Comparison of ENCODE assay signal across 8 cellular contexts in the genomic region with DNA sequence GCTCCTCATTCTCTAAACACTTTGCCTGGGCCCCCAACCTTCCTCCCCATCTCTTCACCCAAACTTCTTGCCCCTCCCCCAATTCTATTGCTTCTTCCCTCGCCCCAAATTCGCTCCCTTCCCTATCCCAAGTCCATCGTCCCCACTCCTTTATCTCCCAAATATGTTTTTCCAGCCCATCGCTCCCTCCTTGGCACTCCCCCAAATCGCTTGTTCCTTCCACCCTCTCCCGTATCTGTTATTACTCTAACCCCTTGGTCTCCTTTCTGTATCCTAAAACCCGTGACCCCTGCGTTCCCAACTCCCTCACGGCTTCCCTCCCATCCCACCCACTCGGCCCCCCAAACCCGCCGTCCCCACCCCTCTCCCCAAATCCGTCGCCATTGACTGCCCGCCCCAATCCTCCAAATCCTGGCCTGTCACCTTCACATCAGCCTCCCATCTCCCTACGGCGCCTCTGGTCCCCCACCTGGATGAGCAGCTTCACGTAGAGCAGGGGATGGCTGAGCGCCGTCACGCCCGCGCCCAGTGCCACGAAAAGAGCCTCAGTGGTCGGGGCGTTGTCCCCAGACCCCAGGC. TPM values are rescaled to one million over a fixed set of nuclear protein-coding genes. Genes with fewer than 3 reads are reported as not detected.
DNase-seq lines count a peak whose midpoint lies in the region; ATAC-seq, FAIRE-seq and TF ChIP-seq lines count a peak whose summit lies in the region.

No MANE protein-coding gene starts in this region.

- RAD21 ChIA-PET in GM12878 (lab: Charles Lee; ENCODE audit: unreplicated experiment): interaction anchor here (0.7 to 3.7 kb wide), 9 partner anchors 8 to 580 kb away, joined by 3 to 42 read pairs (median 4); a partner anchor contains a TSS

- POLR2A ChIA-PET in GM12878 (lab: Charles Lee): interaction anchor here (1.0 to 4.9 kb wide), 9 partner anchors 16 to 272 kb away, joined by 3 to 74 read pairs (median 6); a partner anchor contains a TSS

- intact Hi-C loops in GM12878 (cut with micrococcal nuclease; ENCODE audit: unreplicated experiment): no loop called here

- peaks cover 4 to 32% (median 23%) of the 10 kb centered on the region in 4 donors for H3K4me1 Mint-ChIP-seq in CD4-positive, CD25-positive, alpha-beta regulatory T cell
- H3K4me1 Mint-ChIP-seq in type B pancreatic cell (ENCODE audit: unreplicated experiment): peaks cover 26% of the 10 kb centered on the region

- no peak overlapping the region for H3K27ac Mint-ChIP-seq in CD4-positive, CD25-positive, alpha-beta regulatory T cell
- no peak overlapping the region for H3K27ac Mint-ChIP-seq in type B pancreatic cell

- no TSS peak for BruUV-seq in GM12878 (replicated peaks; lab: Mats Ljungman, UMichigan)

- TF ChIP-seq CTCF in GM12878 (IDR thresholded peaks at IDR 0.05 in 2 of 3, conservative IDR thresholded peaks at IDR 0.05 in 1 of 3; ENCODE audit: control insufficient read depth in 2 of 3, extremely low read depth in 1 of 3, insufficient read depth in 1 of 3, low read depth in 3 of 3, low read length in 3 of 3) (no peak), type B pancreatic cell (conservative IDR thresholded peaks at IDR 0.05) (no peak)

- H3K36me3 ChIP-seq in CD4-positive, CD25-positive, alpha-beta regulatory T cell (ENCODE audit: control insufficient read depth, insufficient read depth, low read length): peaks cover 15% of the 10 kb centered on the region
- peaks cover 2 to 8% of the 10 kb centered on the region in 2 experiments; a peak in 3 of 4 replicates for H3K36me3 ChIP-seq in GM12878 (ENCODE audit: control insufficient read depth in 2 of 2, insufficient read depth in 2 of 2, low read length in 1 of 2)
- no peaks in the 10 kb centered on the region for H3K36me3 ChIP-seq in mucosa of stomach (ENCODE audit: control insufficient read depth, insufficient read depth, low read length)

- H3K27me3 Mint-ChIP-seq in CD4-positive, CD25-positive, alpha-beta regulatory T cell: peaks cover 17% of the 10 kb centered on the region
- no peaks in the 10 kb centered on the region for H3K27me3 Mint-ChIP-seq in type B pancreatic cell

- H3K9ac ChIP-seq in GM12878 (ENCODE audit: control insufficient read depth, insufficient read depth, low read length) (peak overlapping the region; percentile 94), mucosa of stomach (ENCODE audit: low read length) (peak overlapping the region; percentile 97)

- peaks cover 56% of the 10 kb centered on the region for H3K79me2 ChIP-seq in GM12878 (ENCODE audit: control insufficient read depth, insufficient read depth, low read length)

- peak; percentile 1 to 2 for ATAC-seq in CD4-positive, CD25-positive, alpha-beta regulatory T cell (ENCODE audit: low read depth in 2 of 2)
- ATAC-seq in HG02610 (IDR thresholded peaks at IDR 0.05; ENCODE audit: unreplicated experiment) (peak; percentile 19), GM12878 (peak; percentile 15)

- H3K9me3 ChIP-seq in CD4-positive, CD25-positive, alpha-beta regulatory T cell (ENCODE audit: control insufficient read depth in 2 of 2, low read length in 2 of 2): no peaks in the 10 kb centered on the region
- H3K9me3 ChIP-seq in GM12878 (replicated peaks; ENCODE audit: control insufficient read depth, insufficient read depth, low read length): no peaks in the 10 kb centered on the region
- no peaks in the 10 kb centered on the region for H3K9me3 ChIP-seq in mucosa of stomach (ENCODE audit: control insufficient read depth, low read length)

- peak overlapping the region; percentile 70 for H2AFZ ChIP-seq in GM12878 (ENCODE audit: control insufficient read depth, low read depth, low read length)

- H3K4me2 ChIP-seq in GM12878 (ENCODE audit: control insufficient read depth, insufficient read depth): peak overlapping the region; percentile 85

- CTCF ChIA-PET in GM12878 (lab: Yijun Ruan, JAX): interaction anchor here (0.6 to 1.4 kb wide), 10 partner anchors 11 to 399 kb away, joined by 3 to 10 read pairs (median 4); a partner anchor contains a TSS

- in situ Hi-C loops in GM12878 (cut with MboI): no loop called here

- TF ChIP-seq EP300 in GM12878 (IDR thresholded peaks at IDR 0.05; ENCODE audit: borderline replicate concordance in 1 of 2, control insufficient read depth in 1 of 2, low read depth in 2 of 2, low read length in 2 of 2): no peak

- peaks cover 0 to 1% (median 0%) of the 10 kb centered on the region in 7 donors for H3K9me3 Mint-ChIP-seq in CD4-positive, CD25-positive, alpha-beta regulatory T cell
- peaks cover 3% of the 10 kb centered on the region for H3K9me3 Mint-ChIP-seq in type B pancreatic cell

- 0% methylated on average over 14 of the region's 26 CpGs for WGBS in GM12878 (ENCODE audit: insufficient coverage, insufficient replicate concordance, low lambda C conversion rate, missing lambda C conversion rate)

- no peak for FAIRE-seq in GM12878 (lab: Jason Lieb, UNC)
- FAIRE-seq in RCC 7860 (lab: Jason Lieb, UNC): no peak
- FAIRE-seq in GM12892 (lab: Jason Lieb, UNC): no peak

- H3K36me3 Mint-ChIP-seq in CD4-positive, CD25-positive, alpha-beta regulatory T cell: peaks cover 12% of the 10 kb centered on the region
- peaks cover 6% of the 10 kb centered on the region for H3K36me3 Mint-ChIP-seq in type B pancreatic cell

- peak overlapping the region; percentile 90 for H3K4me3 ChIP-seq in CD4-positive, CD25-positive, alpha-beta regulatory T cell (ENCODE audit: low read depth, low read length)
- H3K4me3 ChIP-seq in GM12878: peak overlapping the region; percentile 93
- peak overlapping the region; percentile 37 for H3K4me3 ChIP-seq in mucosa of stomach (ENCODE audit: low read length)

- TF ChIP-seq POLR2A in GM12878 (IDR thresholded peaks at IDR 0.05; ENCODE audit: low read depth, low read length) (no peak), GM12892 (IDR thresholded peaks at IDR 0.05; ENCODE audit: low read depth, low read length) (no peak)

- H3K4me1 ChIP-seq in CD4-positive, CD25-positive, alpha-beta regulatory T cell (ENCODE audit: control insufficient read depth, insufficient read depth, low read length, poor library complexity, severe bottlenecking): peaks cover 50% of the 10 kb centered on the region
- peaks cover 9% of the 10 kb centered on the region for H3K4me1 ChIP-seq in GM12878 (ENCODE audit: control insufficient read depth, insufficient read depth, low read length)
- H3K4me1 ChIP-seq in mucosa of stomach (ENCODE audit: control insufficient read depth, insufficient read depth, low read length): peaks cover 21% of the 10 kb centered on the region

- H4K20me1 ChIP-seq in GM12878 (ENCODE audit: control insufficient read depth, insufficient read depth): peaks cover 6% of the 10 kb centered on the region

- no peaks in the 10 kb centered on the region for H3K27me3 ChIP-seq in CD4-positive, CD25-positive, alpha-beta regulatory T cell (ENCODE audit: control insufficient read depth, insufficient read depth, low read length)
- H3K27me3 ChIP-seq in GM12878 (replicated peaks in 1 of 2; ENCODE audit: control insufficient read depth in 2 of 2, insufficient read depth in 2 of 2, low read length in 1 of 2) (no peaks in the 10 kb centered on the region; a peak in 1 of 4 replicates), mucosa of stomach (ENCODE audit: control insufficient read depth, insufficient read depth, low read length) (no peaks in the 10 kb centered on the region)

- peak overlapping the region; percentile 79 for H3K27ac ChIP-seq in CD4-positive, CD25-positive, alpha-beta regulatory T cell (ENCODE audit: insufficient read depth, low read length, poor library complexity, severe bottlenecking)
- peak overlapping the region; percentile 90 for H3K27ac ChIP-seq in GM12878 (ENCODE audit: control insufficient read depth, insufficient read depth)

- no peak for TF ChIP-seq RAD21 in GM12878 (IDR thresholded peaks at IDR 0.05; ENCODE audit: insufficient read depth, low read depth, low read length)

- SMC1A ChIA-PET in GM12878 (lab: Charles Lee; ENCODE audit: uncharacterized antibody, unreplicated experiment): interaction anchor here (0.8 to 5.0 kb wide), 6 partner anchors 14 to 100 kb away, joined by 3 to 32 read pairs (median 4); a partner anchor contains a TSS

- peak in 1 of 3 donors; percentile 11 for DNase-seq in CD4-positive, CD25-positive, alpha-beta regulatory T cell
- DNase-seq in GM12878 (ENCODE audit: low read depth, low spot score) (no peak), RCC 7860 (ENCODE audit: low spot score) (no peak), type B pancreatic cell (ENCODE audit: extremely low spot score, unreplicated experiment) (no peak), GM12892 (ENCODE audit: insufficient read length) (no peak), iPS-NIHi7 (ENCODE audit: extremely low spot score) (no peak)

- no peak overlapping the region for H3K4me3 Mint-ChIP-seq in CD4-positive, CD25-positive, alpha-beta regulatory T cell
- no peak overlapping the region for H3K4me3 Mint-ChIP-seq in type B pancreatic cell

RNA-seq across cellular contexts. Expression of a gene that starts 0.5 kb away (rescaled TPM):
- total RNA-seq in CD4-positive, CD25-positive, alpha-beta regulatory T cell: 220 TPM
- 10 to 100 TPM; 83.9 to 95.8 (median 89.5) TPM for polyA plus RNA-seq in CD4-positive, CD25-positive, alpha-beta regulatory T cell
- 205 and 215 TPM in 2 replicates for total RNA-seq in GM12878 (2013; cell fraction: nucleolus; rRNA removed)
- 104 and 114 TPM in 2 replicates for total RNA-seq in GM12878 (2014; rRNA removed)
- 64.5 and 65.2 TPM in 2 replicates for total RNA-seq in GM12878 (2014; rRNA removed; fragmentation: Illumina TruSeq; extraction: Trizol)
- 103 and 105 TPM in 2 replicates for total RNA-seq in GM12878 (2021)
- 54.0 TPM for polyA plus RNA-seq in GM12878 (2011; ENCODE audit: low read depth)
- polyA plus RNA-seq in GM12878 (2011; rRNA removed): 73.1 and 86.9 TPM in 2 replicates
- polyA plus RNA-seq in GM12878 (2011; cell fraction: cytosol; rRNA removed): 99.4 and 108 TPM in 2 replicates
- 265 TPM in 2 replicates for polyA plus RNA-seq in GM12878 (2011; cell fraction: nucleus; rRNA removed)
- 97.3 and 97.7 TPM in 2 replicates for polyA plus RNA-seq in GM12878 (2012)
- 48.5 and 75.3 TPM in 2 replicates for polyA plus RNA-seq in GM12878 (2014; fragmentation: Illumina TruSeq; extraction: Trizol)
- 10 to 100 TPM in 1 of 2 experiments, 1 to 10 TPM in 1; 7.2 to 17.3 TPM for polyA plus RNA-seq in GM12878 (2014; fragmentation: Nextera tagmentation; extraction: Ambion mirVana)
- 80.2 and 83.5 TPM in 2 replicates for polyA plus RNA-seq in GM12878 (2014; rRNA removed)
- polyA plus RNA-seq in GM12878 (2016; fragmentation: Nextera tagmentation; extraction: Ambion mirVana): 100 to 1,000 TPM; 108 to 128 TPM
- 140 and 177 TPM in 2 replicates for polyA minus RNA-seq in GM12878 (2011; rRNA and poly(A)+ RNA removed)
- 49.4 and 55.5 TPM in 2 replicates for polyA minus RNA-seq in GM12878 (2011; cell fraction: cytosol; rRNA and poly(A)+ RNA removed)
- 129 and 149 TPM in 2 replicates for polyA minus RNA-seq in GM12878 (2011; cell fraction: nucleus; rRNA and poly(A)+ RNA removed)
- 163 and 184 TPM in 2 replicates for total RNA-seq in type B pancreatic cell (ENCODE audit: low replicate concordance)
- polyA plus RNA-seq in GM12892 (2012; ENCODE audit: missing spikeins): 75.2 TPM

RNA-seq across cellular contexts. Expression of a gene that starts 20.0 kb away (rescaled TPM):
- total RNA-seq in CD4-positive, CD25-positive, alpha-beta regulatory T cell: 1.9 TPM
- under 1 TPM in 3 of 4 donors, not detected in 1; 0.21 to 0.77 (median 0.43) TPM for polyA plus RNA-seq in CD4-positive, CD25-positive, alpha-beta regulatory T cell
- 239 and 253 TPM in 2 replicates for total RNA-seq in GM12878 (2013; cell fraction: nucleolus; rRNA removed)
- 52.9 and 55.5 TPM in 2 replicates for total RNA-seq in GM12878 (2014; rRNA removed)
- total RNA-seq in GM12878 (2014; rRNA removed; fragmentation: Illumina TruSeq; extraction: Trizol): 35.4 and 36.0 TPM in 2 replicates
- 63.6 and 70.4 TPM in 2 replicates for total RNA-seq in GM12878 (2021)
- polyA plus RNA-seq in GM12878 (2011; ENCODE audit: low read depth): 5.6 TPM
- 21.7 and 36.4 TPM in 2 replicates for polyA plus RNA-seq in GM12878 (2011; rRNA removed)
- polyA plus RNA-seq in GM12878 (2011; cell fraction: cytosol; rRNA removed): 43.5 and 65.5 TPM in 2 replicates
- 214 and 250 TPM in 2 replicates for polyA plus RNA-seq in GM12878 (2011; cell fraction: nucleus; rRNA removed)
- polyA plus RNA-seq in GM12878 (2012): 12.4 and 20.6 TPM in 2 replicates
- 21.8 and 30.3 TPM in 2 replicates for polyA plus RNA-seq in GM12878 (2014; fragmentation: Illumina TruSeq; extraction: Trizol)
- 10 to 100 TPM in 1 of 2 experiments, 1 to 10 TPM in 1; 5.2 to 11.3 TPM for polyA plus RNA-seq in GM12878 (2014; fragmentation: Nextera tagmentation; extraction: Ambion mirVana)
- 83.2 and 88.1 TPM in 2 replicates for polyA plus RNA-seq in GM12878 (2014; rRNA removed)
- polyA plus RNA-seq in GM12878 (2016; fragmentation: Nextera tagmentation; extraction: Ambion mirVana): 10 to 100 TPM; 23.1 to 25.3 TPM
- polyA minus RNA-seq in GM12878 (2011; rRNA and poly(A)+ RNA removed): 59.2 and 96.7 TPM in 2 replicates
- polyA minus RNA-seq in GM12878 (2011; cell fraction: cytosol; rRNA and poly(A)+ RNA removed): 22.3 and 22.6 TPM in 2 replicates
- 63.6 and 102 TPM in 2 replicates for polyA minus RNA-seq in GM12878 (2011; cell fraction: nucleus; rRNA and poly(A)+ RNA removed)
- 0.10 TPM in 1 of 2 replicates, not detected in the other for total RNA-seq in type B pancreatic cell (ENCODE audit: low replicate concordance)
- 19.4 TPM for polyA plus RNA-seq in GM12892 (2012; ENCODE audit: missing spikeins)

RNA-seq across cellular contexts. Expression of a gene that starts 30.9 kb away (rescaled TPM):
- 62.2 TPM for total RNA-seq in CD4-positive, CD25-positive, alpha-beta regulatory T cell
- 100 to 1,000 TPM in 1 of 4 donors, 10 to 100 TPM in 3; 31.9 to 113 (median 77.1) TPM for polyA plus RNA-seq in CD4-positive, CD25-positive, alpha-beta regulatory T cell
- total RNA-seq in GM12878 (2013; cell fraction: nucleolus; rRNA removed): not detected in 2 replicates
- total RNA-seq in GM12878 (2014; rRNA removed) (not detected in 2 replicates), GM12878 (2014; rRNA removed; fragmentation: Illumina TruSeq; extraction: Trizol) (not detected in 2 replicates), GM12878 (2021) (not detected in 2 replicates), type B pancreatic cell (ENCODE audit: low replicate concordance) (not detected in 2 replicates)
- not detected for polyA plus RNA-seq in GM12878 (2011; ENCODE audit: low read depth)
- polyA plus RNA-seq in GM12878 (2011; rRNA removed) (not detected in 2 replicates), GM12878 (2014; fragmentation: Illumina TruSeq; extraction: Trizol) (not detected in 2 replicates), GM12878 (2014; fragmentation: Nextera tagmentation; extraction: Ambion mirVana) (under 1 TPM in 1 of 2 experiments, not detected in 1; 0.08 TPM), GM12878 (2014; rRNA removed) (not detected in 2 replicates), GM12878 (2016; fragmentation: Nextera tagmentation; extraction: Ambion mirVana) (under 1 TPM in 1 of 2 experiments, not detected in 1; 0.12 TPM)
- not detected in 2 replicates for polyA plus RNA-seq in GM12878 (2011; cell fraction: cytosol; rRNA removed)
- polyA plus RNA-seq in GM12878 (2011; cell fraction: nucleus; rRNA removed): not detected in 2 replicates
- polyA plus RNA-seq in GM12878 (2012): not detected in 2 replicates
- not detected in 2 replicates for polyA minus RNA-seq in GM12878 (2011; rRNA and poly(A)+ RNA removed)
- not detected in 2 replicates for polyA minus RNA-seq in GM12878 (2011; cell fraction: cytosol; rRNA and poly(A)+ RNA removed)
- not detected in 2 replicates for polyA minus RNA-seq in GM12878 (2011; cell fraction: nucleus; rRNA and poly(A)+ RNA removed)
- polyA plus RNA-seq in GM12892 (2012; ENCODE audit: missing spikeins): 0.11 TPM

Comparison
In these comparisons a context has a peak if more than half of its experiments do, and no peak if none do; other contexts are left out.
1. H3K4me3 ChIP-seq: peak in every context shown above with its lines; median percentile 93 in GM12878; 90 in CD4-positive, CD25-positive, alpha-beta regulatory T cell; 37 in mucosa of stomach.
2. RNA of a gene that starts 20.0 kb away (total RNA-seq): 35.4 to 253 TPM in GM12878; 1.9 TPM in CD4-positive, CD25-positive, alpha-beta regulatory T cell (single experiment) and 0.10 TPM in type B pancreatic cell; every median in the first group is over 10 times any median in the second.
3. RNA of a gene that starts 30.9 kb away (total RNA-seq): 62.2 TPM in CD4-positive, CD25-positive, alpha-beta regulatory T cell (single experiment); not detected in GM12878 and not detected in type B pancreatic cell; every median in the first group is over 10 times any median in the second.
4. Peak in every context shown above with its lines, with median percentiles within 50 percentile points of each other: ATAC-seq.